In genomic region chr1:165014753-165015152, GRCh38 we compare ENCODE assay signal across 35 cellular contexts.
"Had no signal": no experiment of that assay in that cellular context is flagged by ENCODE, and none has a peak within 500 bp of the region (broad histone marks: within the 10 kb centered on the region; RNA-seq: fewer than 3 reads in every experiment).

No MANE protein-coding gene starts in this region.

- H3K9me3 ChIP-seq: adrenal gland had no signal

- H3K4me3 Mint-ChIP-seq: activated B cell treated with CpG ODN at 0.5 μM for 24 hours; activated CD4-positive, alpha-beta memory T cell treated with anti-CD3 and anti-CD28 coated beads for 36 hours; activated CD4-positive, alpha-beta T cell treated with anti-CD3 and anti-CD28 coated beads, Interleukin-2, amount 10 ng/mL, durations not matched to agents 24 days and 14 days; activated CD8-positive, alpha-beta T cell treated with anti-CD3 and anti-CD28 coated beads for 36 hours; activated naive CD4-positive, alpha-beta T cell treated with anti-CD3 and anti-CD28 coated beads for 36 hours; activated naive CD8-positive, alpha-beta T cell treated with anti-CD3 and anti-CD28 coated beads for 36 hours; activated T-cell treated with anti-CD3 and anti-CD28 coated beads, Interleukin-2, amount 50 U/mL, for 4 hours; activated T-cell treated with anti-CD3 and anti-CD28 coated beads, Interleukin-2, amount 50 U/mL, for 72 hours; activated T-helper 1 cell treated with anti-CD3 and anti-CD28 coated beads, Interleukin-12 subunit alpha, Interleukin-12 subunit beta, Interleukin-2, Interleukin-4 antibody, amounts not matched to agents 30 ng/mL and 10 ng/mL and 1 ng/mL, durations not matched to agents 14 hours and 24 hours and 36 hours; activated T-helper 17 cell treated with anti-CD3 and anti-CD28 coated beads, Interleukin-2, amount 50 U/mL, for 72 hours; brain; central memory CD8-positive, alpha-beta T cell; T-helper 1 cell treated with Interleukin-12 subunit alpha and Interleukin-12 subunit beta and Interleukin-4 antibody, amounts not matched to agents 30 μg/mL and 1 μg/mL, for 36 hours; T-helper 2 cell treated with Interferon-gamma antibody and Interleukin-4, amounts not matched to agents 5 μg/mL and 100 μg/mL, for 36 hours had no signal

- ATAC-seq: activated CD8-positive, alpha-beta T cell treated with anti-CD3 and anti-CD28 coated beads for 36 hours; activated naive CD4-positive, alpha-beta T cell treated with anti-CD3 and anti-CD28 coated beads, Interleukin-2, amount 50 U/mL, for 72 hours; activated T-cell treated with anti-CD3 and anti-CD28 coated beads, Interleukin-2, amount 50 U/mL, for 4 hours; activated T-cell treated with anti-CD3 and anti-CD28 coated beads, Interleukin-2, amount 50 U/mL, for 72 hours; activated T-helper 17 cell treated with anti-CD3 and anti-CD28 coated beads, Interleukin-2, amount 50 U/mL, for 72 hours had no signal

- H3K4me1 ChIP-seq: adrenal gland had no signal

- H3K4me3 ChIP-seq: adrenal gland, cardiac muscle cell had no signal

- H3K36me3 Mint-ChIP-seq: activated CD4-positive, alpha-beta memory T cell treated with anti-CD3 and anti-CD28 coated beads for 36 hours; activated naive CD8-positive, alpha-beta T cell treated with anti-CD3 and anti-CD28 coated beads for 36 hours had no signal

- H3K27me3 Mint-ChIP-seq: activated B cell treated with CpG ODN at 0.5 μM for 24 hours; activated CD4-positive, alpha-beta memory T cell treated with anti-CD3 and anti-CD28 coated beads for 36 hours; activated CD4-positive, alpha-beta T cell treated with anti-CD3 and anti-CD28 coated beads, Interleukin-2, amount 10 ng/mL, durations not matched to agents 24 days and 14 days; activated CD8-positive, alpha-beta T cell treated with anti-CD3 and anti-CD28 coated beads for 36 hours; activated naive CD8-positive, alpha-beta T cell treated with anti-CD3 and anti-CD28 coated beads for 36 hours; activated T-helper 17 cell treated with anti-CD3 and anti-CD28 coated beads, Interleukin-2, amount 50 U/mL, for 72 hours; central memory CD8-positive, alpha-beta T cell had no signal

- H3K36me3 ChIP-seq: adrenal gland, cardiac muscle cell had no signal

- H3K27me3 ChIP-seq: adrenal gland, cardiac muscle cell had no signal

- H3K27ac Mint-ChIP-seq: activated B cell treated with CpG ODN at 0.5 μM for 24 hours; activated CD4-positive, alpha-beta memory T cell treated with anti-CD3 and anti-CD28 coated beads for 36 hours; activated CD4-positive, alpha-beta T cell treated with anti-CD3 and anti-CD28 coated beads, Interleukin-2, amount 10 ng/mL, durations not matched to agents 24 days and 14 days; activated CD8-positive, alpha-beta T cell treated with anti-CD3 and anti-CD28 coated beads for 36 hours; activated naive CD4-positive, alpha-beta T cell treated with anti-CD3 and anti-CD28 coated beads for 36 hours; activated naive CD4-positive, alpha-beta T cell treated with anti-CD3 and anti-CD28 coated beads, Interleukin-2, amount 50 U/mL, for 72 hours; activated naive CD8-positive, alpha-beta T cell treated with anti-CD3 and anti-CD28 coated beads for 36 hours; activated T-cell treated with anti-CD3 and anti-CD28 coated beads, Interleukin-2, amount 50 U/mL, for 72 hours; activated T-helper 1 cell treated with anti-CD3 and anti-CD28 coated beads, Interleukin-12 subunit alpha, Interleukin-12 subunit beta, Interleukin-2, Interleukin-4 antibody, amounts not matched to agents 30 ng/mL and 10 ng/mL and 1 ng/mL, durations not matched to agents 14 hours and 24 hours and 36 hours; activated T-helper 17 cell treated with anti-CD3 and anti-CD28 coated beads, Interleukin-2, amount 50 U/mL, for 72 hours; brain; T-helper 1 cell treated with Interleukin-12 subunit alpha and Interleukin-12 subunit beta and Interleukin-4 antibody, amounts not matched to agents 30 μg/mL and 1 μg/mL, for 36 hours; T-helper 2 cell treated with Interferon-gamma antibody and Interleukin-4, amounts not matched to agents 5 μg/mL and 100 μg/mL, for 36 hours had no signal

- H3K4me1 Mint-ChIP-seq: activated B cell treated with CpG ODN at 0.5 μM for 24 hours; activated CD4-positive, alpha-beta T cell treated with anti-CD3 and anti-CD28 coated beads, Interleukin-2, amount 10 ng/mL, durations not matched to agents 24 days and 14 days; activated naive CD8-positive, alpha-beta T cell treated with anti-CD3 and anti-CD28 coated beads for 36 hours; activated T-helper 17 cell treated with anti-CD3 and anti-CD28 coated beads, Interleukin-2, amount 50 U/mL, for 72 hours; brain; central memory CD8-positive, alpha-beta T cell had no signal

- DNase-seq: activated B cell treated with CpG ODN at 0.5 μM for 24 hours; activated CD4-positive, alpha-beta memory T cell treated with anti-CD3 and anti-CD28 coated beads for 36 hours; activated CD4-positive, alpha-beta T cell treated with anti-CD3 and anti-CD28 coated beads for 4 hours; activated CD4-positive, alpha-beta T cell treated with anti-CD3 and anti-CD28 coated beads, Interleukin-2, amount 10 ng/mL, durations not matched to agents 24 days and 14 days; activated CD4-positive, alpha-beta T cell treated with anti-CD3 and anti-CD28 coated beads, Interleukin-2, amount 50 U/mL, for 1 hour; activated CD4-positive, alpha-beta T cell treated with anti-CD3 and anti-CD28 coated beads, Interleukin-2, amount 50 U/mL, for 4 hours; activated CD4-positive, CD25-positive, alpha-beta regulatory T cell treated with anti-CD3 and anti-CD28 coated beads, Interleukin-2, amount 50 U/mL, for 72 hours; activated CD8-positive, alpha-beta memory T cell treated with anti-CD3 and anti-CD28 coated beads, Interleukin-2, amount 50 U/mL, for 4 hours; activated CD8-positive, alpha-beta T cell treated with anti-CD3 and anti-CD28 coated beads for 36 hours; activated effector memory CD4-positive, alpha-beta T cell treated with anti-CD3 and anti-CD28 coated beads, Interleukin-2, amount 50 U/mL, for 16 hours; activated gamma-delta T cell treated with Interleukin-2 at 50 U/mL for 16 hours; activated naive CD4-positive, alpha-beta T cell; activated naive CD4-positive, alpha-beta T cell treated with anti-CD3 and anti-CD28 coated beads for 36 hours; activated naive CD4-positive, alpha-beta T cell treated with anti-CD3 and anti-CD28 coated beads, Interleukin-2, amount 50 U/mL, for 16 hours; activated naive CD8-positive, alpha-beta T cell treated with anti-CD3 and anti-CD28 coated beads for 36 hours; activated T-cell treated with anti-CD3 and anti-CD28 coated beads for 4 hours; activated T-cell treated with anti-CD3 and anti-CD28 coated beads, Interleukin-2, amount 50 U/mL, for 1 hour; activated T-cell treated with anti-CD3 and anti-CD28 coated beads, Interleukin-2, amount 50 U/mL, for 4 hours; activated T-cell treated with anti-CD3 and anti-CD28 coated beads, Interleukin-2, amount 50 U/mL, for 72 hours; adrenal gland; amniotic stem cell; aorta; caudate nucleus; cerebellar nuclear complex; T-helper 2 cell; T-helper 9 cell had no signal

- H3K27ac ChIP-seq: adrenal gland, cardiac muscle cell, VCaP had no signal
